ENCODE assay signal across 1 cellular context in genomic region chr7:156616269-156617202, GRCh38.
TF ChIP-seq lines count a peak whose summit lies in the region.

No MANE protein-coding gene starts in this region.

TF ChIP-seq in HepG2, 621 proteins besides CTCF, POLR2A, EP300 and RAD21 (continued from another document and continues in another):
- no peak for TF ChIP-seq ZBTB40 (IDR thresholded peaks at IDR 0.05)
- TF ChIP-seq ZBTB40 (CRISPR knock-in tag; IDR thresholded peaks at IDR 0.05) = no peak; the same call in 1 of the 2 replicates
- TF ChIP-seq ARNT (IDR thresholded peaks at IDR 0.05) = no peak
- TF ChIP-seq MYNN (CRISPR knock-in tag; IDR thresholded peaks at IDR 0.05; ENCODE audit: low read depth) = no peak
- TF ChIP-seq ZFP91 (CRISPR knock-in tag; IDR thresholded peaks at IDR 0.05; ENCODE audit: borderline replicate concordance) = 0 out of 2 replicates have a peak, but pooled peaks have one; percentile 12
- no peak for TF ChIP-seq ZGPAT (CRISPR knock-in tag; IDR thresholded peaks at IDR 0.05)
- no peak for TF ChIP-seq EHMT2 (IDR thresholded peaks at IDR 0.05; ENCODE audit: borderline replicate concordance, low read depth, low read length)
- no peak; the same call in 1 of the 2 replicates for TF ChIP-seq RARA (CRISPR knock-in tag; IDR thresholded peaks at IDR 0.05)
- TF ChIP-seq ZSCAN9 (CRISPR knock-in tag; IDR thresholded peaks at IDR 0.05; ENCODE audit: borderline replicate concordance) = 0 out of 2 replicates have a peak, but pooled peaks have one; percentile 43
- no peak for TF ChIP-seq CREBL2 (CRISPR knock-in tag; IDR thresholded peaks at IDR 0.05; ENCODE audit: borderline replicate concordance)
- 0 out of 2 replicates have a peak, but pooled peaks have one; percentile 23 for TF ChIP-seq ZNF773 (CRISPR knock-in tag; IDR thresholded peaks at IDR 0.05; ENCODE audit: borderline replicate concordance)
- TF ChIP-seq MLXIP (CRISPR knock-in tag; IDR thresholded peaks at IDR 0.05; ENCODE audit: borderline replicate concordance) = no peak
- no peak for TF ChIP-seq ZNF512B (CRISPR knock-in tag; IDR thresholded peaks at IDR 0.05; ENCODE audit: borderline replicate concordance)
- TF ChIP-seq EEA1 (CRISPR knock-in tag; IDR thresholded peaks at IDR 0.05; ENCODE audit: borderline replicate concordance) = peak; percentile 61; the same call in 1 of the 2 replicates
- TF ChIP-seq ZNF605 (CRISPR knock-in tag; IDR thresholded peaks at IDR 0.05) = 0 out of 2 replicates have a peak, but pooled peaks have one; percentile 5
- TF ChIP-seq SIN3B (IDR thresholded peaks at IDR 0.05; ENCODE audit: low read length) = peak; percentile 79
- TF ChIP-seq MZF1 (CRISPR knock-in tag; IDR thresholded peaks at IDR 0.05; ENCODE audit: borderline replicate concordance) = no peak
- no peak for TF ChIP-seq GFI1 (CRISPR knock-in tag; IDR thresholded peaks at IDR 0.05; ENCODE audit: borderline replicate concordance)
- TF ChIP-seq E2F1 (CRISPR knock-in tag; IDR thresholded peaks at IDR 0.05) = no peak
- TF ChIP-seq TCF12 (IDR thresholded peaks at IDR 0.05) = no peak
- no peak for TF ChIP-seq TCF12 (CRISPR knock-in tag; IDR thresholded peaks at IDR 0.05)
- TF ChIP-seq SYNCRIP (IDR thresholded peaks at IDR 0.05; ENCODE audit: insufficient read depth, low read depth, low read length) = no peak
- no peak for TF ChIP-seq ZNF619 (CRISPR knock-in tag; IDR thresholded peaks at IDR 0.05)
- TF ChIP-seq RBFOX2 (IDR thresholded peaks at IDR 0.05; ENCODE audit: low read depth, low read length) = peak; percentile 97
- no peak for TF ChIP-seq ZNF263 (CRISPR knock-in tag; IDR thresholded peaks at IDR 0.05)
- no peak for TF ChIP-seq NR1H2 (CRISPR knock-in tag; IDR thresholded peaks at IDR 0.05; ENCODE audit: borderline replicate concordance, low read depth)
- peak; percentile 36; the same call in 1 of the 2 replicates for TF ChIP-seq ARNT2 (CRISPR knock-in tag; IDR thresholded peaks at IDR 0.05; ENCODE audit: low read depth)
- 0 out of 2 replicates have a peak, but pooled peaks have one; percentile 35 for TF ChIP-seq ZBTB2 (CRISPR knock-in tag; IDR thresholded peaks at IDR 0.05; ENCODE audit: low read depth)
- TF ChIP-seq RNF2 (conservative IDR thresholded peaks at IDR 0.05; ENCODE audit: low read depth) = 0 out of 2 replicates have a peak, but pooled peaks have one; percentile 53
- no peak for TF ChIP-seq ATF6 (CRISPR knock-in tag; conservative IDR thresholded peaks at IDR 0.05)
- TF ChIP-seq ZNF558 (CRISPR knock-in tag; IDR thresholded peaks at IDR 0.05; ENCODE audit: borderline replicate concordance) = no peak
- TF ChIP-seq ZNF274 (CRISPR knock-in tag; IDR thresholded peaks at IDR 0.05) = no peak
- TF ChIP-seq ZIK1 (CRISPR knock-in tag; IDR thresholded peaks at IDR 0.05; ENCODE audit: borderline replicate concordance, low read depth) = no peak
- TF ChIP-seq XBP1 (CRISPR knock-in tag; IDR thresholded peaks at IDR 0.05) = no peak
- TF ChIP-seq KLF13 (CRISPR knock-in tag; IDR thresholded peaks at IDR 0.05) = no peak
